Comparison of ENCODE assay signal across 13 cellular contexts in genomic region chr1:91831132-91831930, GRCh38. TPM values are rescaled to one million over a fixed set of nuclear protein-coding genes. Genes with fewer than 3 reads are reported as not detected.
DNase-seq lines count a peak whose midpoint lies in the region; ATAC-seq and TF ChIP-seq lines count a peak whose summit lies in the region.
"Had no signal": no experiment of that assay in that cellular context is flagged by ENCODE, and none has a peak within 500 bp of the region (broad histone marks: within the 10 kb centered on the region; RNA-seq: fewer than 3 reads in every experiment).

No MANE protein-coding gene starts in this region.

- no peak for DNase-seq in CD8-positive, alpha-beta memory T cell
- DNase-seq in T-helper 17 cell (no peak), foreskin fibroblast (peak; percentile 68 to 84), prostate gland (ENCODE audit: low spot score) (peak; percentile 52), iPS-NIHi7 (ENCODE audit: extremely low spot score) (no peak), NCI-H2081 (lab: John Stamatoyannopoulos, UW) (no peak)
- DNase-seq: endodermal cell, NCI-H446 treated with DMSO at 0.1 percent for 48 hours had no signal

- POLR2A ChIA-PET in CD8-positive, alpha-beta memory T cell (lab: Charles Lee) = no interaction called here

- CTCF ChIA-PET in CD8-positive, alpha-beta memory T cell (lab: Charles Lee) = interaction anchor here (1.1 kb wide), 1 partner anchor 22 kb away, joined by 3 read pairs; no protein-coding TSS in a partner anchor

- peaks cover 52 to 77% (median 68%) of the 10 kb centered on the region in 3 donors for H3K4me1 Mint-ChIP-seq in CD8-positive, alpha-beta memory T cell
- peaks cover 31% of the 10 kb centered on the region for H3K4me1 Mint-ChIP-seq in T-helper 17 cell
- H3K4me1 Mint-ChIP-seq: stimulated activated memory B cell treated with anti-CD40 and anti-IgM and Interleukin-4, amounts not matched to agents 10 μg/mL and 1 μg/mL and 100 μg/mL, for 72 hours had no signal

- TF ChIP-seq CTCF in foreskin fibroblast (IDR thresholded peaks at IDR 0.05; ENCODE audit: low read depth, low read length) = no peak
- TF ChIP-seq CTCF in prostate gland (IDR thresholded peaks at IDR 0.05) = no peak

- H3K27ac ChIP-seq in CD8-positive, alpha-beta memory T cell (ENCODE audit: low read depth, low read length) = no peak overlapping the region
- H3K27ac ChIP-seq in prostate gland = peak overlapping the region; percentile 17 to 52
- H3K27ac ChIP-seq: neural progenitor cell had no signal

- H3K4me3 ChIP-seq in CD8-positive, alpha-beta memory T cell (ENCODE audit: low read length) = no peak overlapping the region
- H3K4me3 ChIP-seq in foreskin fibroblast (ENCODE audit: low read depth in 1 of 2, low read length in 2 of 2) = no peak overlapping the region
- H3K4me3 ChIP-seq in prostate gland = no peak overlapping the region
- H3K4me3 ChIP-seq: neural progenitor cell had no signal

- H3K36me3 Mint-ChIP-seq in CD8-positive, alpha-beta memory T cell = peaks cover 0 to 4% (median 4%) of the 10 kb centered on the region in 3 donors
- H3K36me3 Mint-ChIP-seq in T-helper 17 cell (ENCODE audit: low read depth) = peaks cover 3% of the 10 kb centered on the region
- H3K36me3 Mint-ChIP-seq: CD14-positive monocyte; neural progenitor cell; stimulated activated memory B cell treated with anti-CD40 and anti-IgM and Interleukin-4, amounts not matched to agents 10 μg/mL and 1 μg/mL and 100 μg/mL, for 72 hours had no signal

- H3K27me3 ChIP-seq in CD8-positive, alpha-beta memory T cell (ENCODE audit: insufficient read depth, low read length, poor library complexity, severe bottlenecking) = no peaks in the 10 kb centered on the region
- no peaks in the 10 kb centered on the region for H3K27me3 ChIP-seq in prostate gland (replicated peaks; ENCODE audit: insufficient read depth)
- H3K27me3 ChIP-seq: neural progenitor cell had no signal

- H3K27me3 Mint-ChIP-seq in CD8-positive, alpha-beta memory T cell = no peaks in the 10 kb centered on the region
- H3K27me3 Mint-ChIP-seq in T-helper 17 cell = no peaks in the 10 kb centered on the region
- H3K27me3 Mint-ChIP-seq: stimulated activated memory B cell treated with anti-CD40 and anti-IgM and Interleukin-4, amounts not matched to agents 10 μg/mL and 1 μg/mL and 100 μg/mL, for 72 hours had no signal

- TF ChIP-seq POLR2A in prostate gland (IDR thresholded peaks at IDR 0.05) = no peak

- H3K4me1 ChIP-seq in CD8-positive, alpha-beta memory T cell (ENCODE audit: insufficient read depth, low read length) = peaks cover 11% of the 10 kb centered on the region
- peaks cover 4% of the 10 kb centered on the region for H3K4me1 ChIP-seq in prostate gland (replicated peaks)

- intact Hi-C loops in prostate gland (cut with DNase I) = loop anchor here (5.0 kb wide), 1 partner anchor 56 kb away; the partner anchor contains the start of gene TGFBR3

- H3K9me3 Mint-ChIP-seq in CD8-positive, alpha-beta memory T cell = no peaks in the 10 kb centered on the region
- H3K9me3 Mint-ChIP-seq: endodermal cell; neural progenitor cell; stimulated activated memory B cell treated with anti-CD40 and anti-IgM and Interleukin-4, amounts not matched to agents 10 μg/mL and 1 μg/mL and 100 μg/mL, for 72 hours had no signal

- H3K36me3 ChIP-seq in CD8-positive, alpha-beta memory T cell (ENCODE audit: insufficient read depth, low read length) = no peaks in the 10 kb centered on the region
- no peaks in the 10 kb centered on the region for H3K36me3 ChIP-seq in prostate gland
- H3K36me3 ChIP-seq: neural progenitor cell had no signal

- H3K9me3 ChIP-seq in CD8-positive, alpha-beta memory T cell (ENCODE audit: low read length) = no peaks in the 10 kb centered on the region
- H3K9me3 ChIP-seq in T-helper 17 cell (ENCODE audit: control insufficient read depth, low read length, poor library complexity, severe bottlenecking) (no peaks in the 10 kb centered on the region), prostate gland (no peaks in the 10 kb centered on the region)

- peak overlapping the region in 6 of 8 donors; percentile 3 to 88 (median 72) for H3K27ac Mint-ChIP-seq in CD8-positive, alpha-beta memory T cell
- peak overlapping the region; percentile 56 for H3K27ac Mint-ChIP-seq in T-helper 17 cell
- H3K27ac Mint-ChIP-seq: CD14-positive monocyte; endodermal cell; stimulated activated memory B cell treated with anti-CD40 and anti-IgM and Interleukin-4, amounts not matched to agents 10 μg/mL and 1 μg/mL and 100 μg/mL, for 72 hours had no signal

- peak overlapping the region in 2 of 7 donors; percentile 24 to 29 for H3K4me3 Mint-ChIP-seq in CD8-positive, alpha-beta memory T cell
- H3K4me3 Mint-ChIP-seq in T-helper 17 cell = no peak overlapping the region
- H3K4me3 Mint-ChIP-seq: CD14-positive monocyte; endodermal cell; neural progenitor cell; stimulated activated memory B cell treated with anti-CD40 and anti-IgM and Interleukin-4, amounts not matched to agents 10 μg/mL and 1 μg/mL and 100 μg/mL, for 72 hours had no signal

- no peak for ATAC-seq in T-helper 17 cell
- ATAC-seq in GM18873 (IDR thresholded peaks at IDR 0.05; ENCODE audit: low FRiP score, unreplicated experiment) = no peak
- ATAC-seq in HG03342 (IDR thresholded peaks at IDR 0.05; ENCODE audit: unreplicated experiment) = no peak
- ATAC-seq: stimulated activated memory B cell treated with anti-CD40 and anti-IgM and Interleukin-4, amounts not matched to agents 10 μg/mL and 1 μg/mL and 100 μg/mL, for 72 hours had no signal

- 30% methylated on average over 8 of the region's 8 CpGs for WGBS in prostate gland

RNA-seq across cellular contexts. Expression of gene TGFBR3, which starts 54.6 kb away (rescaled TPM):
- total RNA-seq in CD8-positive, alpha-beta memory T cell = 10 to 100 TPM; 28.8 to 29.9 TPM
- polyA plus RNA-seq in CD8-positive, alpha-beta memory T cell = 78.5 TPM
- total RNA-seq in T-helper 17 cell (10 to 100 TPM; 21.0 to 27.6 TPM), prostate gland (10 to 100 TPM; 26.4 to 51.7 TPM)

Comparison
In these comparisons a context has a peak if more than half of its experiments do, and no peak if none do; other contexts are left out.
1. DNase-seq: peak in foreskin fibroblast (2 of 2) and prostate gland (single experiment); none in CD8-positive, alpha-beta memory T cell (0 of 5), T-helper 17 cell (0 of 3), iPS-NIHi7 (single experiment) and NCI-H2081 (0 of 2).